ENCODE assay signal across 13 cellular contexts in the genomic region with DNA sequence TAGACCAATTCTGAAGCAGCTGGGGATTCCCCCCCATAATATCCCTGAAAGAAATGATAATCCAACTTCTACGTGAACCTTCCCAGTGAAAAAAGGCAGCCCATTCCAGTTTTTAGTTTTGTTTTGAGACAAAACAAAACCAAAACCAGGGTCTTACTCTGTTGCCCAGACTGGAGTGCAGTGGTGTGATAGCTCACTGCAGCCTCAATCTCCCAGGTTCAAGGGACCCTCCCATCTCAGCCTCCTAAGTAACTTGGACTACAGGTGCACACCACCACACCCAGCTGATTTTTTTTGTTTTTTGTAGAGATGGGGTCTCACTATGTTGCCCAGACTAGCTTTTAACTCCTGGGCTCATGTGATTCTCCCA. TPM values are rescaled to one million over a fixed set of nuclear protein-coding genes. Genes with fewer than 3 reads are reported as not detected.
A peak's percentile ranks its signal among the peaks of the same experiment; 100 is the strongest.
DNase-seq lines count a peak whose midpoint lies in the region; ATAC-seq and TF ChIP-seq lines count a peak whose summit lies in the region.
"Had no signal": no experiment of that assay in that cellular context is flagged by ENCODE, and none has a peak within 500 bp of the region (broad histone marks: within the 10 kb centered on the region; RNA-seq: fewer than 3 reads in every experiment).

No MANE protein-coding gene starts in this region.

- peaks cover 6% of the 10 kb centered on the region; the same call in 1 of the 2 replicates for H3K4me1 ChIP-seq in Panc1 (ENCODE audit: control insufficient read depth, insufficient read depth, low read length)
- H3K4me1 ChIP-seq: sigmoid colon had no signal

- H3K4me3 Mint-ChIP-seq in stimulated activated naive CD8-positive, alpha-beta T cell treated with anti-CD3 and anti-CD28 coated beads, Interleukin-15, Interleukin-2, amounts not matched to agents 100 ng/mL and 50 ng/mL, for 24 hours, result peak overlapping the region; percentile 37
- H3K4me3 Mint-ChIP-seq in glutamatergic neuron (ENCODE audit: unreplicated experiment) (no peak overlapping the region), type B pancreatic cell (no peak overlapping the region)
- H3K4me3 Mint-ChIP-seq: activated T-helper 1 cell treated with anti-CD3 and anti-CD28 coated beads, Interleukin-12 subunit alpha, Interleukin-12 subunit beta, Interleukin-2, Interleukin-4 antibody, amounts not matched to agents 30 ng/mL and 10 ng/mL and 1 ng/mL, durations not matched to agents 14 hours and 24 hours and 36 hours had no signal

- in situ Hi-C loops in Panc1 (cut with HindIII; ENCODE audit: low pct_unique_long_range_greater_than_20kb, low sequenced_read_pairs), result no loop called here

- H3K36me3 Mint-ChIP-seq in stimulated activated naive CD8-positive, alpha-beta T cell treated with anti-CD3 and anti-CD28 coated beads, Interleukin-15, Interleukin-2, amounts not matched to agents 100 ng/mL and 50 ng/mL, for 24 hours (ENCODE audit: low read depth), result no peaks in the 10 kb centered on the region
- H3K36me3 Mint-ChIP-seq in glutamatergic neuron (ENCODE audit: unreplicated experiment) (peaks cover 10% of the 10 kb centered on the region), type B pancreatic cell (no peaks in the 10 kb centered on the region)
- H3K36me3 Mint-ChIP-seq: naive thymus-derived CD8-positive, alpha-beta T cell had no signal

- peaks cover 11% of the 10 kb centered on the region for H3K4me1 Mint-ChIP-seq in stimulated activated naive CD8-positive, alpha-beta T cell treated with anti-CD3 and anti-CD28 coated beads, Interleukin-15, Interleukin-2, amounts not matched to agents 100 ng/mL and 50 ng/mL, for 24 hours (ENCODE audit: low read depth)
- no peaks in the 10 kb centered on the region for H3K4me1 Mint-ChIP-seq in glutamatergic neuron (ENCODE audit: low read depth, unreplicated experiment)
- no peaks in the 10 kb centered on the region for H3K4me1 Mint-ChIP-seq in type B pancreatic cell (ENCODE audit: unreplicated experiment)

- DNase-seq in stimulated activated naive CD8-positive, alpha-beta T cell treated with anti-CD3 and anti-CD28 coated beads, Interleukin-15, Interleukin-2, amounts not matched to agents 100 U/mL and 50 U/mL, for 24 hours, result no peak
- DNase-seq in Panc1 (ENCODE audit: low read depth, low spot score) (no peak), glutamatergic neuron (no peak), type B pancreatic cell (ENCODE audit: extremely low spot score, unreplicated experiment) (no peak), HEK293T (ENCODE audit: extremely low spot score) (no peak), AG20443 (ENCODE audit: low spot score) (no peak)

- H3K27ac ChIP-seq in Panc1 (ENCODE audit: low read length), result no peak overlapping the region
- H3K27ac ChIP-seq: sigmoid colon had no signal

- no peaks in the 10 kb centered on the region for H3K36me3 ChIP-seq in Panc1 (ENCODE audit: control insufficient read depth, insufficient read depth, low read length)
- H3K36me3 ChIP-seq: sigmoid colon had no signal

- POLR2A ChIA-PET in Panc1 (lab: Charles Lee) (no interaction called here), HEK293T (lab: Yijun Ruan, JAX) (interaction anchor here (1.1 kb wide), 1 partner anchor 13 kb away, joined by 3 read pairs; the partner anchor contains the start of gene ARPC1A)

- no peaks in the 10 kb centered on the region for H3K27me3 ChIP-seq in Panc1 (ENCODE audit: control insufficient read depth, insufficient read depth, low read length)
- H3K27me3 ChIP-seq: sigmoid colon had no signal

- no TSS peak for BruUV-seq in Panc1 (replicated peaks; lab: Mats Ljungman, UMichigan)

- H3K27me3 Mint-ChIP-seq in stimulated activated naive CD8-positive, alpha-beta T cell treated with anti-CD3 and anti-CD28 coated beads, Interleukin-15, Interleukin-2, amounts not matched to agents 100 ng/mL and 50 ng/mL, for 24 hours, result no peaks in the 10 kb centered on the region
- H3K27me3 Mint-ChIP-seq in glutamatergic neuron (ENCODE audit: unreplicated experiment), result peaks cover 4% of the 10 kb centered on the region
- no peaks in the 10 kb centered on the region for H3K27me3 Mint-ChIP-seq in type B pancreatic cell

- no peak overlapping the region for H3K4me3 ChIP-seq in Panc1 (ENCODE audit: low read depth in 2 of 2, low read length in 2 of 2)
- H3K4me3 ChIP-seq: sigmoid colon had no signal

- H3K9me3 ChIP-seq in Panc1 (ENCODE audit: control insufficient read depth, insufficient read depth, low read depth, low read length), result no peaks in the 10 kb centered on the region; the same call in 1 of the 2 replicates
- H3K9me3 ChIP-seq: sigmoid colon had no signal

- intact Hi-C loops in Panc1 (cut with micrococcal nuclease; ENCODE audit: unreplicated experiment), result loop anchor here (1.0 to 5.0 kb wide), 3 partner anchors 151 to 273 kb away; no protein-coding TSS in a partner anchor

- CTCF ChIA-PET in Panc1 (lab: Charles Lee) (no interaction called here), HEK293T (lab: Yijun Ruan, JAX) (interaction anchor here (0.6 to 1.7 kb wide), 2 partner anchors 233 to 272 kb away, joined by 3 to 7 read pairs; no protein-coding TSS in a partner anchor)

- no peaks in the 10 kb centered on the region for H3K9me3 Mint-ChIP-seq in stimulated activated naive CD8-positive, alpha-beta T cell treated with anti-CD3 and anti-CD28 coated beads, Interleukin-15, Interleukin-2, amounts not matched to agents 100 ng/mL and 50 ng/mL, for 24 hours
- H3K9me3 Mint-ChIP-seq in glutamatergic neuron (ENCODE audit: unreplicated experiment) (peaks cover 2% of the 10 kb centered on the region), type B pancreatic cell (peaks cover 3% of the 10 kb centered on the region)

- TF ChIP-seq CTCF in Panc1 (IDR thresholded peaks at IDR 0.05) (peak; percentile 65), glutamatergic neuron (IDR thresholded peaks at IDR 0.05; ENCODE audit: partially characterized antibody, unreplicated experiment) (peak; percentile 54), type B pancreatic cell (conservative IDR thresholded peaks at IDR 0.05) (peak; percentile 15)

- ATAC-seq in stimulated activated naive CD8-positive, alpha-beta T cell treated with anti-CD3 and anti-CD28 coated beads, Interleukin-15, Interleukin-2, amounts not matched to agents 100 U/mL and 50 U/mL, for 24 hours, result no peak
- no peak for ATAC-seq in Panc1
- no peak for ATAC-seq in GM21786 (IDR thresholded peaks at IDR 0.05; ENCODE audit: unreplicated experiment)

- H3K27ac Mint-ChIP-seq in stimulated activated naive CD8-positive, alpha-beta T cell treated with anti-CD3 and anti-CD28 coated beads, Interleukin-15, Interleukin-2, amounts not matched to agents 100 ng/mL and 50 ng/mL, for 24 hours, result no peak overlapping the region
- H3K27ac Mint-ChIP-seq in glutamatergic neuron (ENCODE audit: unreplicated experiment), result no peak overlapping the region
- no peak overlapping the region for H3K27ac Mint-ChIP-seq in type B pancreatic cell
- H3K27ac Mint-ChIP-seq: activated T-helper 1 cell treated with anti-CD3 and anti-CD28 coated beads, Interleukin-12 subunit alpha, Interleukin-12 subunit beta, Interleukin-2, Interleukin-4 antibody, amounts not matched to agents 30 ng/mL and 10 ng/mL and 1 ng/mL, durations not matched to agents 14 hours and 24 hours and 36 hours; naive thymus-derived CD8-positive, alpha-beta T cell had no signal

TF ChIP-seq in HEK293T, 16 proteins besides CTCF, POLR2A, EP300 and RAD21:
- TF ChIP-seq HDGF (IDR thresholded peaks at IDR 0.05; ENCODE audit: borderline replicate concordance), result no peak
- TF ChIP-seq FOXK2 (IDR thresholded peaks at IDR 0.05), result no peak
- TF ChIP-seq NFRKB (IDR thresholded peaks at IDR 0.05), result no peak

RNA-seq across cellular contexts. Expression of gene ARPC1A, which starts 12.5 kb away (rescaled TPM):
- total RNA-seq in Panc1 (2021; ENCODE audit: unreplicated experiment) (253 TPM), glutamatergic neuron (ENCODE audit: unreplicated experiment) (173 TPM), type B pancreatic cell (ENCODE audit: low replicate concordance) (164 and 209 TPM in 2 replicates)
- 200 TPM for polyA plus RNA-seq in Panc1 (2012; ENCODE audit: insufficient read length)

RNA-seq across cellular contexts. Expression of gene MYH16, which starts 40.5 kb away (rescaled TPM):
- total RNA-seq in Panc1 (2021; ENCODE audit: unreplicated experiment), result 0.23 TPM
- polyA plus RNA-seq in Panc1 (2012; ENCODE audit: insufficient read length), result 0.48 TPM
- not detected for total RNA-seq in glutamatergic neuron (ENCODE audit: unreplicated experiment)
- total RNA-seq in type B pancreatic cell (ENCODE audit: low replicate concordance), result not detected in 2 replicates
- total RNA-seq: activated T-helper 1 cell treated with anti-CD3 and anti-CD28 coated beads, Interleukin-12 subunit alpha, Interleukin-12 subunit beta, Interleukin-2, Interleukin-4 antibody, amounts not matched to agents 30 ng/mL and 10 ng/mL and 1 ng/mL, durations not matched to agents 14 hours and 24 hours and 36 hours; naive thymus-derived CD8-positive, alpha-beta T cell; sigmoid colon; subcutaneous adipose tissue had no signal
- polyA plus RNA-seq: BJ; naive thymus-derived CD8-positive, alpha-beta T cell had no signal

Comparison
In these comparisons a context has a peak if more than half of its experiments do, and no peak if none do; other contexts are left out.
1. CTCF ChIP-seq: peak in every context shown above with its lines; median percentile 65 in Panc1; 54 in glutamatergic neuron; 15 in type B pancreatic cell.